Comparison of ENCODE assay signal across 8 cellular contexts in genomic region chr7:16645593-16646426, GRCh38. TPM values are rescaled to one million over a fixed set of nuclear protein-coding genes. Genes with fewer than 3 reads are reported as not detected.
DNase-seq lines count a peak whose midpoint lies in the region; ATAC-seq and TF ChIP-seq lines count a peak whose summit lies in the region.

Gene ANKMY2, minus strand, starts transcription at chr7:16645754. Its CDS starts 181 bp downstream, at chr7:16645573.
Gene BZW2, plus strand, starts transcription at chr7:16646181. Its CDS starts 19,263 bp downstream, at chr7:16665444.

- no peaks in the 10 kb centered on the region for H3K79me1 ChIP-seq in H9 (ENCODE audit: insufficient read depth, low read depth, low read length, poor library complexity, severe bottlenecking)

- no peaks in the 10 kb centered on the region for H4K20me1 ChIP-seq in H9 (ENCODE audit: control insufficient read depth, insufficient read depth, insufficient read length)

- H3K23ac ChIP-seq in H9 (ENCODE audit: insufficient read length, low read depth, low read length), result no peak within 1 kb of the TSS

- H3K9me3 ChIP-seq in H9 (ENCODE audit: control insufficient read depth, low read depth, low read length), result no peaks in the 10 kb centered on the region

- peak within 1 kb of the TSS; percentile 71 for H2AFZ ChIP-seq in H9 (ENCODE audit: low read length)

- no peak within 1 kb of the TSS for H3K56ac ChIP-seq in H9 (ENCODE audit: insufficient read length, low read depth, low read length)

- H2AK5ac ChIP-seq in H9 (ENCODE audit: insufficient read length, low read length), result no peak within 1 kb of the TSS

- H3K9me3 Mint-ChIP-seq in H9, result no peaks in the 10 kb centered on the region
- H3K9me3 Mint-ChIP-seq in nephron, result no peaks in the 10 kb centered on the region

- TF ChIP-seq CTCF in H9 (conservative IDR thresholded peaks at IDR 0.05) (no peak), nephron (IDR thresholded peaks at IDR 0.05; ENCODE audit: unreplicated experiment in 3 of 3) (no peak)

- H3K4ac ChIP-seq in H9 (ENCODE audit: low read depth, low read length), result no peak within 1 kb of the TSS

- peak within 1 kb of the TSS; percentile 56 for H2BK120ac ChIP-seq in H9 (ENCODE audit: low read depth, low read length, poor library complexity, severe bottlenecking)

- peak within 1 kb of the TSS; percentile 93 for H3K4me2 ChIP-seq in H9 (ENCODE audit: insufficient read depth, insufficient read length, low read length)

- peaks cover 6% of the 10 kb centered on the region; the same call in 1 of the 2 replicates for H3K4me1 ChIP-seq in H9 (ENCODE audit: insufficient read depth, low read length)

- no peak within 1 kb of the TSS for H3T11ph ChIP-seq in H9 (ENCODE audit: low read length)

- H4K5ac ChIP-seq in H9 (ENCODE audit: insufficient read length, low read depth, low read length), result no peak within 1 kb of the TSS

- H3K27me3 ChIP-seq in H9 (ENCODE audit: insufficient read depth, low read length), result no peaks in the 10 kb centered on the region

- H4K8ac ChIP-seq in H9 (replicated peaks; ENCODE audit: insufficient read length, low read depth, low read length), result no peak within 1 kb of the TSS

- DNase-seq in ELF-1 (ENCODE audit: low read depth, low spot score) (peak; percentile 98), H9 (peak; percentile 96), M059J (ENCODE audit: low read depth) (peak; percentile 96), fibroblast of the conjunctiva (ENCODE audit: low read depth) (peak; percentile 93)
- peak; percentile 97 for DNase-seq in activated effector memory CD4-positive, alpha-beta T cell treated with anti-CD3 and anti-CD28 coated beads, Interleukin-2, amount 50 U/mL, for 16 hours
- DNase-seq in stimulated activated naive CD8-positive, alpha-beta T cell treated with anti-CD3 and anti-CD28 coated beads, Interleukin-15, Interleukin-2, amounts not matched to agents 100 U/mL and 50 U/mL, for 24 hours, result peak; percentile 90

- H3K4me1 Mint-ChIP-seq in H9 (peaks cover 36 to 38% of the 10 kb centered on the region in 2 experiments), nephron (peaks cover 56% of the 10 kb centered on the region)

- H3K27ac Mint-ChIP-seq in H9 (peak within 1 kb of the TSS; percentile 100), nephron (peak within 1 kb of the TSS; percentile 98 to 99 (median 99))

- H3K23me2 ChIP-seq in H9 (ENCODE audit: insufficient read length, low read depth, low read length, poor library complexity, severe bottlenecking), result peaks cover 10% of the 10 kb centered on the region

- no peak within 1 kb of the TSS for H4K91ac ChIP-seq in H9 (ENCODE audit: insufficient read length, low read depth, low read length)

- no peak within 1 kb of the TSS for H2BK15ac ChIP-seq in H9 (ENCODE audit: low read depth, low read length)

- H3K27ac ChIP-seq in H9 (ENCODE audit: insufficient read length, low read depth, low read length), result no peak within 1 kb of the TSS

- peak within 1 kb of the TSS; percentile 96 for H3K18ac ChIP-seq in H9 (ENCODE audit: insufficient read length, low read depth, low read length)

- no CpG with 5 or more reads among the region's 68 CpGs for WGBS in H9 (ENCODE audit: extremely low coverage, insufficient read length, low lambda C conversion rate)

- H2BK20ac ChIP-seq in H9 (ENCODE audit: low read depth, low read length, poor library complexity, severe bottlenecking), result no peak within 1 kb of the TSS

- peak within 1 kb of the TSS; percentile 88 for H3K9ac ChIP-seq in H9 (ENCODE audit: extremely low read depth, insufficient read length, low read length)

- peaks cover 0 to 1% (median 0%) of the 10 kb centered on the region in 3 experiments; a peak in 2 of 7 replicates for H3K36me3 Mint-ChIP-seq in H9 (ENCODE audit: insufficient read depth in 1 of 3, low read depth in 3 of 3)
- no peaks in the 10 kb centered on the region for H3K36me3 Mint-ChIP-seq in nephron (ENCODE audit: low read depth)

- H3K4me3 Mint-ChIP-seq in H9, result peak within 1 kb of the TSS; percentile 99 to 100
- peak within 1 kb of the TSS; percentile 95 to 99 (median 97) for H3K4me3 Mint-ChIP-seq in nephron

- peak within 1 kb of the TSS; percentile 89 for H3K14ac ChIP-seq in H9 (ENCODE audit: insufficient read depth, low read length)

- peaks cover 24% of the 10 kb centered on the region; the same call in 1 of the 2 replicates for H3K79me2 ChIP-seq in H9 (ENCODE audit: insufficient read depth, low read length)

- ATAC-seq in stimulated activated naive CD8-positive, alpha-beta T cell treated with anti-CD3 and anti-CD28 coated beads, Interleukin-15, Interleukin-2, amounts not matched to agents 100 U/mL and 50 U/mL, for 24 hours, result peak; percentile 92

- H3K27me3 Mint-ChIP-seq in H9 (ENCODE audit: low read depth) (no peaks in the 10 kb centered on the region), nephron (ENCODE audit: low read depth) (peaks cover 5% of the 10 kb centered on the region)

- peak; percentile 94 for TF ChIP-seq POLR2A in Raji (IDR thresholded peaks at IDR 0.05; ENCODE audit: insufficient read depth, low read depth, low read length)

- H2BK12ac ChIP-seq in H9 (ENCODE audit: insufficient read length, low read depth, low read length), result no peak within 1 kb of the TSS

- no peak within 1 kb of the TSS for H2BK5ac ChIP-seq in H9 (ENCODE audit: insufficient read length, low read length)

RNA-seq across cellular contexts. Expression of gene ANKMY2, which starts in this region (rescaled TPM):
- 10.4 and 12.7 TPM in 2 replicates for total RNA-seq in H9 (2021)
- 34.8 and 39.2 TPM in 2 replicates for total RNA-seq in M059J (2014; rRNA removed; shearing (Covaris generic))

RNA-seq across cellular contexts. Expression of gene BZW2, which starts in this region (rescaled TPM):
- 60.2 and 64.6 TPM in 2 replicates for total RNA-seq in H9 (2021)
- total RNA-seq in M059J (2014; rRNA removed; shearing (Covaris generic)), result 95.2 and 102 TPM in 2 replicates
